ENCODE assay signal across 8 cellular contexts in genomic region chr7:141013345-141013715, GRCh38. TPM values are rescaled to one million over a fixed set of nuclear protein-coding genes. Genes with fewer than 3 reads are reported as not detected.
DNase-seq lines count a peak whose midpoint lies in the region; ATAC-seq lines count a peak whose summit lies in the region.

No MANE protein-coding gene starts in this region.

- H3K27ac ChIP-seq in CD4-positive, alpha-beta memory T cell (ENCODE audit: low read depth, low read length) = peak overlapping the region; percentile 96
- H3K27ac ChIP-seq in HUES64 (ENCODE audit: low read depth, low read length) (no peak overlapping the region), mucosa of rectum (ENCODE audit: low read depth in 2 of 2, low read length in 2 of 2) (peak overlapping the region; percentile 26 to 33)

- H3K4me3 ChIP-seq in CD4-positive, alpha-beta memory T cell (ENCODE audit: low read length in 2 of 2) = no peak overlapping the region
- H3K4me3 ChIP-seq in HUES64 (ENCODE audit: low read length) = peak overlapping the region; percentile 79
- peak overlapping the region in 1 of 2 donors; percentile 81 for H3K4me3 ChIP-seq in mucosa of rectum (ENCODE audit: low read length in 2 of 2)

- 82% methylated on average over 4 of the region's 4 CpGs for WGBS in HUES64

- peak overlapping the region; percentile 99 to 100 (median 100) for H3K27ac Mint-ChIP-seq in CD4-positive, alpha-beta memory T cell
- H3K27ac Mint-ChIP-seq in activated naive CD8-positive, alpha-beta T cell = peak overlapping the region; percentile 100

- H3K27me3 ChIP-seq in CD4-positive, alpha-beta memory T cell (ENCODE audit: insufficient read depth, low read length) = no peaks in the 10 kb centered on the region
- H3K27me3 ChIP-seq in HUES64 (ENCODE audit: insufficient read depth, low read length) (no peaks in the 10 kb centered on the region), mucosa of rectum (ENCODE audit: control insufficient read depth in 2 of 2, insufficient read depth in 2 of 2, low read length in 2 of 2) (peaks cover 0 to 4% of the 10 kb centered on the region in 2 donors)

- H3K36me3 ChIP-seq in CD4-positive, alpha-beta memory T cell (ENCODE audit: insufficient read depth, low read length) = peaks cover 2% of the 10 kb centered on the region
- peaks cover 19% of the 10 kb centered on the region for H3K36me3 ChIP-seq in HUES64 (ENCODE audit: insufficient read depth, low read length)
- peaks cover 6 to 9% of the 10 kb centered on the region in 2 donors for H3K36me3 ChIP-seq in mucosa of rectum (ENCODE audit: control insufficient read depth in 2 of 2, insufficient read depth in 2 of 2, low read length in 2 of 2)

- peaks cover 10 to 21% of the 10 kb centered on the region in 2 donors for H3K36me3 Mint-ChIP-seq in CD4-positive, alpha-beta memory T cell
- H3K36me3 Mint-ChIP-seq in activated naive CD8-positive, alpha-beta T cell = peaks cover 6% of the 10 kb centered on the region

- H3K4me3 Mint-ChIP-seq in CD4-positive, alpha-beta memory T cell = peak overlapping the region; percentile 58 to 100 (median 97)
- H3K4me3 Mint-ChIP-seq in activated naive CD8-positive, alpha-beta T cell = peak overlapping the region; percentile 99

- peaks cover 0 to 8% (median 2%) of the 10 kb centered on the region in 8 donors for H3K9me3 Mint-ChIP-seq in CD4-positive, alpha-beta memory T cell
- H3K9me3 Mint-ChIP-seq in activated naive CD8-positive, alpha-beta T cell (ENCODE audit: low read depth) = no peaks in the 10 kb centered on the region

- ATAC-seq in GM18873 (IDR thresholded peaks at IDR 0.05; ENCODE audit: low FRiP score, unreplicated experiment) = no peak

- peaks cover 4% of the 10 kb centered on the region in 2 donors for H3K27me3 Mint-ChIP-seq in CD4-positive, alpha-beta memory T cell
- peaks cover 5% of the 10 kb centered on the region for H3K27me3 Mint-ChIP-seq in activated naive CD8-positive, alpha-beta T cell

- intact Hi-C loops in CD4-positive, alpha-beta memory T cell (cut with micrococcal nuclease) = loop anchor here (10.0 kb wide), 2 partner anchors 609 to 1239 kb away; partner anchors contain the start of genes HIPK2 and RAB19

- H3K9ac ChIP-seq in HUES64 (ENCODE audit: low read depth, low read length) = no peak overlapping the region
- H3K9ac ChIP-seq in mucosa of rectum (ENCODE audit: low read depth in 1 of 2, low read length in 2 of 2) = no peak overlapping the region

- CTCF ChIA-PET in CD4-positive, alpha-beta memory T cell (lab: Charles Lee; ENCODE audit: partially characterized antibody) = interaction anchor here (1.0 to 8.0 kb wide), 7 partner anchors 10 to 495 kb away, joined by 3 to 196 read pairs (median 3); partner anchors contain the start of gene NDUFB2

- peaks cover 21 to 42% (median 34%) of the 10 kb centered on the region in 4 donors for H3K4me1 Mint-ChIP-seq in CD4-positive, alpha-beta memory T cell
- peaks cover 38% of the 10 kb centered on the region for H3K4me1 Mint-ChIP-seq in activated naive CD8-positive, alpha-beta T cell (ENCODE audit: low read depth)

- peak in 1 of 5 donors; percentile 22 for DNase-seq in CD4-positive, alpha-beta memory T cell
- no peak for DNase-seq in activated gamma-delta T cell treated with Interleukin-2 at 50 U/mL for 16 hours
- DNase-seq in effector CD4-positive, alpha-beta T cell = no peak
- DNase-seq in NCI-H2107 (lab: John Stamatoyannopoulos, UW) = no peak

- H3K9me3 ChIP-seq in CD4-positive, alpha-beta memory T cell (ENCODE audit: control insufficient read depth in 1 of 2, low read length in 2 of 2) = no peaks in the 10 kb centered on the region
- H3K9me3 ChIP-seq in HUES64 (ENCODE audit: insufficient read depth, low read depth, low read length) (peaks cover 3% of the 10 kb centered on the region; the same call in 1 of the 2 replicates), mucosa of rectum (ENCODE audit: control insufficient read depth in 2 of 2, low read length in 2 of 2) (no peaks in the 10 kb centered on the region)

- POLR2A ChIA-PET in CD4-positive, alpha-beta memory T cell (lab: Charles Lee; ENCODE audit: partially characterized antibody) = interaction anchor here (2.1 to 4.0 kb wide), 5 partner anchors 11 to 538 kb away, joined by 7 to 42 read pairs (median 14); partner anchors contain the start of genes AGK and BRAF

- H3K4me1 ChIP-seq in CD4-positive, alpha-beta memory T cell (ENCODE audit: insufficient read depth, low read length) = peaks cover 24% of the 10 kb centered on the region
- H3K4me1 ChIP-seq in HUES64 (ENCODE audit: insufficient read depth, low read length) = peaks cover 7% of the 10 kb centered on the region
- H3K4me1 ChIP-seq in mucosa of rectum (ENCODE audit: control insufficient read depth in 2 of 2, insufficient read depth in 2 of 2, low read length in 2 of 2) = peaks cover 10 to 24% of the 10 kb centered on the region in 2 donors

RNA-seq across cellular contexts. Expression of gene MRPS33, which starts 1.4 kb away (rescaled TPM):
- total RNA-seq in CD4-positive, alpha-beta memory T cell = 10 to 100 TPM; 46.7 to 48.0 TPM
- 10 to 100 TPM; 80.0 to 88.0 TPM for polyA plus RNA-seq in CD4-positive, alpha-beta memory T cell
- polyA plus RNA-seq in HUES64 (2013, experiment 1 of 2) = 45.3 TPM
- polyA plus RNA-seq in HUES64 (2013, experiment 2 of 2) = 47.8 TPM
